In genomic region chr7:18414885-18415284, GRCh38 we compare ENCODE assay signal across 19 cellular contexts.
DNase-seq lines count a peak whose midpoint lies in the region; ATAC-seq and TF ChIP-seq lines count a peak whose summit lies in the region.
"Had no signal": no experiment of that assay in that cellular context is flagged by ENCODE, and none has a peak within 500 bp of the region (broad histone marks: within the 10 kb centered on the region; RNA-seq: fewer than 3 reads in every experiment).

No MANE protein-coding gene starts in this region.

- no peaks in the 10 kb centered on the region for H3K36me3 ChIP-seq in PC-9 (ENCODE audit: low read depth)

- peak overlapping the region in 1 of 3 experiments; percentile 14; a peak in 1 of 7 replicates for H3K27ac Mint-ChIP-seq in H9
- peak overlapping the region; percentile 10 for H3K27ac Mint-ChIP-seq in memory B cell
- H3K27ac Mint-ChIP-seq: T-cell had no signal

- no peak overlapping the region for H4K91ac ChIP-seq in H9 (ENCODE audit: insufficient read length, low read depth, low read length)

- H2AK5ac ChIP-seq in H9 (ENCODE audit: insufficient read length, low read length), result no peak overlapping the region

- no peak overlapping the region for H2BK20ac ChIP-seq in H9 (ENCODE audit: low read depth, low read length, poor library complexity, severe bottlenecking)

- H3K79me2 ChIP-seq in H9 (ENCODE audit: insufficient read depth, low read length) (no peaks in the 10 kb centered on the region), PC-9 (ENCODE audit: low read depth) (no peaks in the 10 kb centered on the region)

- H4K5ac ChIP-seq in H9 (ENCODE audit: insufficient read length, low read depth, low read length), result no peak overlapping the region

- WGBS in H9 (ENCODE audit: extremely low coverage, insufficient read length, low lambda C conversion rate), result no CpG with 5 or more reads among the region's 7 CpGs

- H2AFZ ChIP-seq in H9 (ENCODE audit: low read length) (peak overlapping the region; percentile 62), PC-9 (peak overlapping the region; percentile 14)
- H2AFZ ChIP-seq: GM23248 had no signal

- H4K8ac ChIP-seq in H9 (replicated peaks; ENCODE audit: insufficient read length, low read depth, low read length), result no peak overlapping the region

- H2BK12ac ChIP-seq in H9 (ENCODE audit: insufficient read length, low read depth, low read length), result no peak overlapping the region

- no peaks in the 10 kb centered on the region for H3K4me1 ChIP-seq in H9 (ENCODE audit: insufficient read depth, low read length)
- no peaks in the 10 kb centered on the region for H3K4me1 ChIP-seq in PC-9 (replicated peaks; ENCODE audit: insufficient read depth)
- H3K4me1 ChIP-seq: A549, Caco-2 had no signal

- H3K23ac ChIP-seq in H9 (ENCODE audit: insufficient read length, low read depth, low read length), result no peak overlapping the region

- no peak overlapping the region for H3K9ac ChIP-seq in H9 (ENCODE audit: extremely low read depth, insufficient read length, low read length)
- H3K9ac ChIP-seq: GM23248 had no signal

- intact Hi-C loops in PC-9 (cut with micrococcal nuclease; ENCODE audit: unreplicated experiment), result no loop called here

- H3F3A ChIP-seq in PC-9 (ENCODE audit: insufficient read depth, low read depth), result no peaks in the 10 kb centered on the region

- H3K56ac ChIP-seq in H9 (ENCODE audit: insufficient read length, low read depth, low read length), result no peak overlapping the region

- POLR2A ChIA-PET in PC-9 (lab: Charles Lee; ENCODE audit: unreplicated experiment), result no interaction called here

- H3K27me3 ChIP-seq in H9 (ENCODE audit: insufficient read depth, low read length) (no peaks in the 10 kb centered on the region), PC-9 (ENCODE audit: insufficient read depth, low read depth) (no peaks in the 10 kb centered on the region)

- TF ChIP-seq CTCF in H9 (conservative IDR thresholded peaks at IDR 0.05) (no peak), PC-9 (conservative IDR thresholded peaks at IDR 0.05) (no peak)

- H3K27me3 Mint-ChIP-seq in H9 (ENCODE audit: low read depth) (no peaks in the 10 kb centered on the region), memory B cell (no peaks in the 10 kb centered on the region)

- CTCF ChIA-PET in PC-9 (lab: Charles Lee), result no interaction called here

- no peak overlapping the region for H3K4me3 ChIP-seq in PC-9
- H3K4me3 ChIP-seq: A549, GM23248, SK-N-MC had no signal

- peaks cover 6 to 9% of the 10 kb centered on the region in 2 experiments for H3K4me1 Mint-ChIP-seq in H9
- peaks cover 2% of the 10 kb centered on the region for H3K4me1 Mint-ChIP-seq in memory B cell
- H3K4me1 Mint-ChIP-seq: T-cell had no signal

- H3K27ac ChIP-seq in H9 (ENCODE audit: insufficient read length, low read depth, low read length) (no peak overlapping the region), PC-9 (no peak overlapping the region)
- H3K27ac ChIP-seq: A549, GM23248, SK-N-MC had no signal

- H2BK120ac ChIP-seq in H9 (ENCODE audit: low read depth, low read length, poor library complexity, severe bottlenecking), result no peak overlapping the region

- no peaks in the 10 kb centered on the region for H3K79me1 ChIP-seq in H9 (ENCODE audit: insufficient read depth, low read depth, low read length, poor library complexity, severe bottlenecking)

- H3K14ac ChIP-seq in H9 (ENCODE audit: insufficient read depth, low read length), result no peak overlapping the region

- no peaks in the 10 kb centered on the region for H3K9me3 ChIP-seq in H9 (ENCODE audit: control insufficient read depth, low read depth, low read length)
- H3K9me3 ChIP-seq in PC-9 (ENCODE audit: insufficient read depth, low read depth), result no peaks in the 10 kb centered on the region
- H3K9me3 ChIP-seq: A549, Caco-2 had no signal

- DNase-seq in NCI-H510A treated with DMSO at 0.1 percent for 48 hours (lab: John Stamatoyannopoulos, UW) (peak; percentile 34), NCI-H510A (lab: John Stamatoyannopoulos, UW) (no peak), H9 (no peak), PC-9 (no peak), memory B cell (ENCODE audit: low spot score in 2 of 2) (no peak)
- DNase-seq in stimulated activated CD4-positive, alpha-beta T cell treated with anti-CD3 and anti-CD28 coated beads, Interleukin-2, amount 100 ng/mL, for 48 hours, result no peak
- no peak for DNase-seq in activated effector memory CD4-positive, alpha-beta T cell treated with Interleukin-2 at 50 U/mL for 16 hours
- DNase-seq: Caco-2, DMS79 treated with DMSO at 0.1 percent for 48 hours, GM23248, KBM-7, NCI-H1092, NCI-H226, OCI-M1, T-cell had no signal

- no peak overlapping the region for H3K18ac ChIP-seq in H9 (ENCODE audit: insufficient read length, low read depth, low read length)

- H3K9me2 ChIP-seq in PC-9 (ENCODE audit: insufficient read depth), result no peaks in the 10 kb centered on the region

- ATAC-seq in memory B cell (ENCODE audit: low read depth) (no peak), GM18870 (IDR thresholded peaks at IDR 0.05; ENCODE audit: unreplicated experiment) (no peak)
- ATAC-seq: A549, T-cell had no signal

- no peaks in the 10 kb centered on the region for H3K23me2 ChIP-seq in H9 (ENCODE audit: insufficient read length, low read depth, low read length, poor library complexity, severe bottlenecking)

- H4K20me1 ChIP-seq in H9 (ENCODE audit: control insufficient read depth, insufficient read depth, insufficient read length) (no peaks in the 10 kb centered on the region), PC-9 (ENCODE audit: insufficient read depth) (no peaks in the 10 kb centered on the region)

- H3K4me3 Mint-ChIP-seq in H9 (no peak overlapping the region), memory B cell (no peak overlapping the region)
- H3K4me3 Mint-ChIP-seq: CD14-positive monocyte, T-cell had no signal

- H3K36me3 Mint-ChIP-seq in H9 (ENCODE audit: insufficient read depth in 1 of 3, low read depth in 3 of 3), result peaks cover 0 to 8% (median 0%) of the 10 kb centered on the region in 3 experiments; a peak in 3 of 7 replicates
- no peaks in the 10 kb centered on the region for H3K36me3 Mint-ChIP-seq in memory B cell
- H3K36me3 Mint-ChIP-seq: T-cell had no signal

- no peak overlapping the region for H2BK5ac ChIP-seq in H9 (ENCODE audit: insufficient read length, low read length)

- peaks cover 2 to 6% of the 10 kb centered on the region in 2 experiments; a peak in 2 of 5 replicates for H3K9me3 Mint-ChIP-seq in H9
- H3K9me3 Mint-ChIP-seq in memory B cell, result no peaks in the 10 kb centered on the region
- H3K9me3 Mint-ChIP-seq: T-cell had no signal

- no peak overlapping the region for H3T11ph ChIP-seq in H9 (ENCODE audit: low read length)

- H2BK15ac ChIP-seq in H9 (ENCODE audit: low read depth, low read length), result no peak overlapping the region

- no TSS peak for BruUV-seq in PC-9 (replicated peaks; lab: Mats Ljungman, UMichigan)

- H3K4me2 ChIP-seq in H9 (ENCODE audit: insufficient read depth, insufficient read length, low read length) (no peak overlapping the region), PC-9 (no peak overlapping the region)
- H3K4me2 ChIP-seq: A549 had no signal

- H3K4ac ChIP-seq in H9 (ENCODE audit: low read depth, low read length), result no peak overlapping the region
